Comparison of ENCODE assay signal across 10 cellular contexts in genomic region chr21:33949516-33950424, GRCh38. TPM values are rescaled to one million over a fixed set of nuclear protein-coding genes. Genes with fewer than 3 reads are reported as not detected.
A peak's percentile ranks its signal among the peaks of the same experiment; 100 is the strongest.
DNase-seq lines count a peak whose midpoint lies in the region; TF ChIP-seq lines count a peak whose summit lies in the region.
"Had no signal": no experiment of that assay in that cellular context is flagged by ENCODE, and none has a peak within 500 bp of the region (broad histone marks: within the 10 kb centered on the region; RNA-seq: fewer than 3 reads in every experiment).

No MANE protein-coding gene starts in this region.

- H3K4me1 ChIP-seq in CD4-positive, alpha-beta memory T cell (ENCODE audit: insufficient read depth, low read length): peaks cover 88% of the 10 kb centered on the region
- H3K4me1 ChIP-seq in Loucy (ENCODE audit: insufficient read depth, low read length, poor library complexity, severe bottlenecking) (peaks cover 59% of the 10 kb centered on the region), neural progenitor cell (peaks cover 20% of the 10 kb centered on the region)

- peak; percentile 63 to 79 (median 65) for DNase-seq in CD4-positive, alpha-beta memory T cell
- DNase-seq in activated gamma-delta T cell treated with anti-CD3 and anti-CD28 coated beads, Interleukin-2, amount 50 U/mL, for 16 hours (ENCODE audit: low read depth): peak; percentile 38
- DNase-seq in neural progenitor cell (ENCODE audit: low spot score) (no peak), NCI-H774 (lab: John Stamatoyannopoulos, UW) (no peak), GDM1 (lab: John Stamatoyannopoulos, UW) (no peak), GM10248 (ENCODE audit: extremely low spot score) (no peak), DMS 273 (lab: John Stamatoyannopoulos, UW; ENCODE audit: unreplicated experiment) (no peak)

- POLR2A ChIA-PET in CD4-positive, alpha-beta memory T cell (lab: Charles Lee; ENCODE audit: partially characterized antibody): interaction anchor here (0.6 to 18.8 kb wide), 28 partner anchors 9 to 1329 kb away, joined by 3 to 938 read pairs (median 6); partner anchors contain the start of genes ATP5PO, MRPS6 and SLC5A3
- POLR2A ChIA-PET in GM10248 (lab: Yijun Ruan, JAX): interaction anchor here (0.7 to 2.0 kb wide), 3 partner anchors 23 to 393 kb away, joined by 3 to 8 read pairs (median 6); partner anchors contain the start of genes MRPS6 and SLC5A3

- H3K27ac ChIP-seq in CD4-positive, alpha-beta memory T cell (ENCODE audit: low read depth, low read length): peak overlapping the region; percentile 94
- no peak overlapping the region for H3K27ac ChIP-seq in neural progenitor cell
- H3K27ac ChIP-seq: KMS-11 had no signal

- H3F3A ChIP-seq in Loucy (ENCODE audit: low read depth) (peaks cover 16% of the 10 kb centered on the region), neural progenitor cell (ENCODE audit: low read depth) (peaks cover 21% of the 10 kb centered on the region)

- intact Hi-C loops in CD4-positive, alpha-beta memory T cell (cut with micrococcal nuclease): loop anchor here (1.0 to 5.0 kb wide), 4 partner anchors 25 to 1099 kb away; partner anchors contain the start of gene RUNX1

- peak overlapping the region; percentile 92 to 99 (median 98) for H3K27ac Mint-ChIP-seq in CD4-positive, alpha-beta memory T cell
- H3K27ac Mint-ChIP-seq in neural progenitor cell: peak overlapping the region; percentile 100

- no peaks in the 10 kb centered on the region for H3K9me3 ChIP-seq in CD4-positive, alpha-beta memory T cell (ENCODE audit: control insufficient read depth in 1 of 2, low read length in 2 of 2)
- H3K9me3 ChIP-seq in Loucy (ENCODE audit: insufficient read depth, low read depth, low read length) (no peaks in the 10 kb centered on the region; the same call in 1 of the 2 replicates), neural progenitor cell (ENCODE audit: low read depth) (no peaks in the 10 kb centered on the region)
- H3K9me3 ChIP-seq: right atrium auricular region had no signal

- CTCF ChIA-PET in CD4-positive, alpha-beta memory T cell (lab: Charles Lee; ENCODE audit: partially characterized antibody): interaction anchor here (0.9 to 6.2 kb wide), 10 partner anchors 9 to 398 kb away, joined by 3 to 80 read pairs (median 9); partner anchors contain the start of genes MRPS6 and SLC5A3
- CTCF ChIA-PET in GM10248 (lab: Yijun Ruan, JAX): interaction anchor here (0.8 to 5.3 kb wide), 8 partner anchors 10 to 398 kb away, joined by 3 to 31 read pairs (median 5); no protein-coding TSS in a partner anchor

- H3K4me2 ChIP-seq in Loucy (ENCODE audit: low read depth, low read length, poor library complexity, severe bottlenecking): peak overlapping the region; percentile 92
- no peak overlapping the region for H3K4me2 ChIP-seq in neural progenitor cell
- H3K4me2 ChIP-seq: KMS-11 had no signal

- no peaks in the 10 kb centered on the region for H3K27me3 ChIP-seq in CD4-positive, alpha-beta memory T cell (ENCODE audit: insufficient read depth, low read length)
- H3K27me3 ChIP-seq in Loucy (ENCODE audit: insufficient read depth, low read length, poor library complexity, severe bottlenecking): no peaks in the 10 kb centered on the region
- H3K27me3 ChIP-seq in neural progenitor cell: no peaks in the 10 kb centered on the region
- H3K27me3 ChIP-seq: right atrium auricular region had no signal

- H2AFZ ChIP-seq in Loucy (ENCODE audit: low read length) (no peak overlapping the region), neural progenitor cell (replicated peaks) (no peak overlapping the region)

- H3K4me1 Mint-ChIP-seq in CD4-positive, alpha-beta memory T cell: peaks cover 54 to 91% (median 65%) of the 10 kb centered on the region in 4 donors
- H3K4me1 Mint-ChIP-seq in neural progenitor cell: peaks cover 42% of the 10 kb centered on the region

- no peaks in the 10 kb centered on the region for H3K9me2 ChIP-seq in Loucy (replicated peaks; ENCODE audit: low read depth, low read length)

- peak overlapping the region; percentile 98 for H3K9ac ChIP-seq in Loucy (ENCODE audit: low read depth, low read length, poor library complexity, severe bottlenecking)
- no peak overlapping the region for H3K9ac ChIP-seq in neural progenitor cell
- H3K9ac ChIP-seq: KMS-11 had no signal

- peak overlapping the region; percentile 14 to 58 for H3K4me3 ChIP-seq in CD4-positive, alpha-beta memory T cell (ENCODE audit: low read length in 2 of 2)
- H3K4me3 ChIP-seq in Loucy (ENCODE audit: low read length, poor library complexity, severe bottlenecking) (peak overlapping the region; percentile 75), neural progenitor cell (no peak overlapping the region)
- H3K4me3 ChIP-seq: right atrium auricular region had no signal

- peaks cover 21 to 22% of the 10 kb centered on the region in 2 donors for H3K36me3 Mint-ChIP-seq in CD4-positive, alpha-beta memory T cell
- peaks cover 9% of the 10 kb centered on the region for H3K36me3 Mint-ChIP-seq in neural progenitor cell

- H3K36me3 ChIP-seq in CD4-positive, alpha-beta memory T cell (ENCODE audit: insufficient read depth, low read length): no peaks in the 10 kb centered on the region
- H3K36me3 ChIP-seq in Loucy (ENCODE audit: insufficient read depth, low read length) (peaks cover 20% of the 10 kb centered on the region; the same call in 1 of the 2 replicates), neural progenitor cell (no peaks in the 10 kb centered on the region)
- H3K36me3 ChIP-seq: right atrium auricular region had no signal

- H4K20me1 ChIP-seq in Loucy (ENCODE audit: insufficient read depth, low read length, poor library complexity, severe bottlenecking): no peaks in the 10 kb centered on the region
- H4K20me1 ChIP-seq in neural progenitor cell (ENCODE audit: low read depth): no peaks in the 10 kb centered on the region

- TF ChIP-seq CTCF in Loucy (conservative IDR thresholded peaks at IDR 0.05; ENCODE audit: low read length): no peak
- TF ChIP-seq CTCF in neural progenitor cell (IDR thresholded peaks at IDR 0.05): no peak
- no peak for TF ChIP-seq CTCF in GM10248 (IDR thresholded peaks at IDR 0.05; ENCODE audit: control extremely low read depth, extremely low read depth, low read depth, missing control alignments)

- peaks cover 40% of the 10 kb centered on the region for H3K79me2 ChIP-seq in Loucy (ENCODE audit: insufficient read depth, low read length)
- no peaks in the 10 kb centered on the region for H3K79me2 ChIP-seq in neural progenitor cell (ENCODE audit: low read depth)

- H3K4me3 Mint-ChIP-seq in CD4-positive, alpha-beta memory T cell: peak overlapping the region; percentile 70 to 94 (median 84)
- H3K4me3 Mint-ChIP-seq in neural progenitor cell: no peak overlapping the region

- no peaks in the 10 kb centered on the region for H3K27me3 Mint-ChIP-seq in CD4-positive, alpha-beta memory T cell
- peaks cover 10% of the 10 kb centered on the region for H3K27me3 Mint-ChIP-seq in neural progenitor cell (ENCODE audit: insufficient read depth, low read depth)

- peaks cover 0 to 8% (median 1%) of the 10 kb centered on the region in 8 donors for H3K9me3 Mint-ChIP-seq in CD4-positive, alpha-beta memory T cell
- peaks cover 17% of the 10 kb centered on the region for H3K9me3 Mint-ChIP-seq in neural progenitor cell

RNA-seq across cellular contexts. Expression of gene ATP5PO, which starts 34.2 kb away (rescaled TPM):
- 100 to 1,000 TPM; 126 to 143 TPM for total RNA-seq in CD4-positive, alpha-beta memory T cell
- polyA plus RNA-seq in CD4-positive, alpha-beta memory T cell: 100 to 1,000 TPM; 318 to 472 TPM
- 271 and 309 TPM in 2 replicates for total RNA-seq in neural progenitor cell (ENCODE audit: low replicate concordance)

Comparison
In these comparisons a context has a peak if more than half of its experiments do, and no peak if none do; other contexts are left out.
1. DNase-seq: peak in CD4-positive, alpha-beta memory T cell (5 of 5) and activated gamma-delta T cell treated with anti-CD3 and anti-CD28 coated beads, Interleukin-2, amount 50 U/mL, for 16 hours (single experiment); none in neural progenitor cell (single experiment), NCI-H774 (single experiment), GDM1 (single experiment), GM10248 (single experiment) and DMS 273 (single experiment).